In the genomic region with DNA sequence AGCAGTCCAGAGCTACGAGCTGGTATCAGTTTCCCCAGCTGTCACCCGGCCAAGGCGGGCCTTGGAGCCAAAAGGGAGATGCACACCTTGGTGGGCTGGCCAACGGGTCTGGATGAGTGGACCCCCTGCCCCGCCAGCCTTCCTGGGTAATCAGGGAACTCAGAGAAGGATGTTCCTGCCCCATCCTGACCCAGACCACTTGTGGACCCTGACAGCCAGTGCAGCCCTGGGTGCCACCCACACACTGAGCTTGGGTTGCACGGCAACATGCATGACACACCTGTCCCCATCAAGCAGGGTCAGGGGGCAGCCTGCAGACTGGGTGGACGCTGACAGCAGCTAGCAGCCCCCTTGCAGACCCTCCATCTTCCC, we compare ENCODE assay signal across 12 cellular contexts. TPM values are rescaled to one million over a fixed set of nuclear protein-coding genes. Genes with fewer than 3 reads are reported as not detected.
A peak's percentile ranks its signal among the peaks of the same experiment; 100 is the strongest.
DNase-seq lines count a peak whose midpoint lies in the region; FAIRE-seq and TF ChIP-seq lines count a peak whose summit lies in the region.
"Had no signal": no experiment of that assay in that cellular context is flagged by ENCODE, and none has a peak within 500 bp of the region (broad histone marks: within the 10 kb centered on the region; RNA-seq: fewer than 3 reads in every experiment).

No MANE protein-coding gene starts in this region.

- no peak overlapping the region for H3K4me2 ChIP-seq in Karpas-422 (ENCODE audit: low read depth, low read length, poor library complexity, severe bottlenecking)

- no peaks in the 10 kb centered on the region for H3K9me2 ChIP-seq in Karpas-422 (replicated peaks; ENCODE audit: insufficient read depth, low read length)

- peaks cover 0 to 49% (median 15%) of the 10 kb centered on the region in 4 donors for H3K27me3 ChIP-seq in esophagus muscularis mucosa
- no peaks in the 10 kb centered on the region for H3K27me3 ChIP-seq in Karpas-422 (ENCODE audit: low read length)

- H3K9me3 ChIP-seq in esophagus muscularis mucosa = no peaks in the 10 kb centered on the region
- H3K9me3 ChIP-seq in Karpas-422 (ENCODE audit: low read length) = no peaks in the 10 kb centered on the region

- DNase-seq in T-helper 2 cell treated with Interferon-gamma antibody and Interleukin-4, amounts not matched to agents 5 μg/mL and 100 μg/mL, for 36 hours (ENCODE audit: low spot score) = no peak
- DNase-seq in T-helper 2 cell (no peak), esophagus muscularis mucosa (ENCODE audit: extremely low spot score) (no peak), skeletal muscle cell (ENCODE audit: low read depth) (no peak), Karpas-422 (no peak), urothelium cell line (ENCODE audit: low spot score) (no peak)
- no peak for DNase-seq in NK-92 treated with Interleukin-12 subunit alpha and Interleukin-12 subunit beta, amount 100 ng/mL, for 24 hours (lab: John Stamatoyannopoulos, UW)
- DNase-seq: 8988T had no signal

- no peak overlapping the region for H3K9ac ChIP-seq in Karpas-422 (ENCODE audit: low read length)

- no peaks in the 10 kb centered on the region for H3K9me3 Mint-ChIP-seq in T-helper 2 cell treated with Interferon-gamma antibody and Interleukin-4, amounts not matched to agents 5 μg/mL and 100 μg/mL, for 36 hours

- H4K20me1 ChIP-seq in Karpas-422 (ENCODE audit: insufficient read depth, low read depth, low read length) = peaks cover 5% of the 10 kb centered on the region; the same call in 1 of the 2 replicates

- H3K36me3 Mint-ChIP-seq in T-helper 2 cell treated with Interferon-gamma antibody and Interleukin-4, amounts not matched to agents 5 μg/mL and 100 μg/mL, for 36 hours (ENCODE audit: low read depth) = peaks cover 2% of the 10 kb centered on the region

- H3K36me3 ChIP-seq in esophagus muscularis mucosa (no peaks in the 10 kb centered on the region), Karpas-422 (ENCODE audit: insufficient read depth, low read length) (no peaks in the 10 kb centered on the region)

- H2AFZ ChIP-seq in Karpas-422 (ENCODE audit: low read length) = no peak overlapping the region

- H3K4me1 ChIP-seq in esophagus muscularis mucosa (peaks cover 53 to 56% (median 54%) of the 10 kb centered on the region in 4 donors), Karpas-422 (ENCODE audit: low read length) (peaks cover 32% of the 10 kb centered on the region)

- H3K27ac ChIP-seq in esophagus muscularis mucosa (replicated peaks in 1 of 4) = peak overlapping the region in 1 of 4 donors; percentile 84
- H3K27ac ChIP-seq in Karpas-422 (ENCODE audit: low read length) = no peak overlapping the region

- no peak for TF ChIP-seq CTCF in esophagus muscularis mucosa (IDR thresholded peaks at IDR 0.05)

- WGBS in esophagus muscularis mucosa = no CpG with 5 or more reads among the region's 7 CpGs

- FAIRE-seq in urothelium cell line (lab: Jason Lieb, UNC) = no peak

- H3K27me3 Mint-ChIP-seq in T-helper 2 cell treated with Interferon-gamma antibody and Interleukin-4, amounts not matched to agents 5 μg/mL and 100 μg/mL, for 36 hours (ENCODE audit: low read depth) = peaks cover 39% of the 10 kb centered on the region

- H3K4me1 Mint-ChIP-seq in T-helper 2 cell treated with Interferon-gamma antibody and Interleukin-4, amounts not matched to agents 5 μg/mL and 100 μg/mL, for 36 hours (ENCODE audit: low read depth) = peaks cover 23% of the 10 kb centered on the region

- intact Hi-C loops in esophagus muscularis mucosa (cut with DNase I) = no loop called here

- TF ChIP-seq POLR2A in Raji (IDR thresholded peaks at IDR 0.05; ENCODE audit: insufficient read depth, low read depth, low read length) = peak; percentile 5; the same call in 1 of the 2 replicates
- TF ChIP-seq POLR2A in esophagus muscularis mucosa (IDR thresholded peaks at IDR 0.05; ENCODE audit: low read depth) = no peak

- H3K79me2 ChIP-seq in Karpas-422 (ENCODE audit: low read length) = peaks cover 31% of the 10 kb centered on the region

- TF ChIP-seq EP300 in esophagus muscularis mucosa (IDR thresholded peaks at IDR 0.05) = no peak

- no peak overlapping the region for H3K27ac Mint-ChIP-seq in T-helper 2 cell treated with Interferon-gamma antibody and Interleukin-4, amounts not matched to agents 5 μg/mL and 100 μg/mL, for 36 hours

- H3K4me3 Mint-ChIP-seq in T-helper 2 cell treated with Interferon-gamma antibody and Interleukin-4, amounts not matched to agents 5 μg/mL and 100 μg/mL, for 36 hours = peak overlapping the region; percentile 94

- H3K4me3 ChIP-seq in esophagus muscularis mucosa = peak overlapping the region; percentile 33 to 50 (median 41)
- H3K4me3 ChIP-seq in skeletal muscle cell (ENCODE audit: low read depth, low read length) = peak overlapping the region; percentile 42
- no peak overlapping the region for H3K4me3 ChIP-seq in Karpas-422 (ENCODE audit: low read length)

RNA-seq across cellular contexts. Expression of gene SLC25A1, which starts 8.6 kb away (rescaled TPM):
- total RNA-seq in esophagus muscularis mucosa = 10 to 100 TPM; 57.3 to 88.9 (median 71.8) TPM
- total RNA-seq in Karpas-422 (2014; rRNA removed; shearing (Covaris generic); ENCODE audit: low replicate concordance) = 163 and 270 TPM in 2 replicates

RNA-seq across cellular contexts. Expression of gene GSC2, which starts 19.8 kb away (rescaled TPM):
- not detected for total RNA-seq in esophagus muscularis mucosa
- not detected in 2 replicates for total RNA-seq in Karpas-422 (2014; rRNA removed; shearing (Covaris generic); ENCODE audit: low replicate concordance)
- total RNA-seq: SK-MEL-5 had no signal

RNA-seq across cellular contexts. Expression of gene ESS2, which starts 25.5 kb away (rescaled TPM):
- total RNA-seq in esophagus muscularis mucosa = 10 to 100 TPM; 11.2 to 21.9 (median 19.9) TPM
- total RNA-seq in Karpas-422 (2014; rRNA removed; shearing (Covaris generic); ENCODE audit: low replicate concordance) = 3.5 and 7.8 TPM in 2 replicates

RNA-seq across cellular contexts. Expression of gene TSSK2, which starts 38.8 kb away (rescaled TPM):
- total RNA-seq in esophagus muscularis mucosa = not detected
- not detected in 2 replicates for total RNA-seq in Karpas-422 (2014; rRNA removed; shearing (Covaris generic); ENCODE audit: low replicate concordance)
- total RNA-seq: G401, pulmonary artery endothelial cell, SK-MEL-5 had no signal

RNA-seq across cellular contexts. Expression of gene DGCR2, which starts 47.7 kb away (rescaled TPM):
- 10 to 100 TPM; 45.7 to 79.6 (median 65.4) TPM for total RNA-seq in esophagus muscularis mucosa
- 18.6 and 31.1 TPM in 2 replicates for total RNA-seq in Karpas-422 (2014; rRNA removed; shearing (Covaris generic); ENCODE audit: low replicate concordance)
